ENCODE assay signal across 25 cellular contexts in genomic region chr7:112994666-112995065, GRCh38.
DNase-seq lines count a peak whose midpoint lies in the region; ATAC-seq and TF ChIP-seq lines count a peak whose summit lies in the region.
"Had no signal": no experiment of that assay in that cellular context is flagged by ENCODE, and none has a peak within 500 bp of the region (broad histone marks: within the 10 kb centered on the region; RNA-seq: fewer than 3 reads in every experiment).

No MANE protein-coding gene starts in this region.

- 58% methylated on average over 3 of the region's 3 CpGs for WGBS in mammary epithelial cell (ENCODE audit: low coverage, missing lambda C conversion rate)

- H3K4me2 ChIP-seq in mammary epithelial cell (ENCODE audit: insufficient read depth, low read depth, low read length) (peak overlapping the region; percentile 65), skeletal muscle satellite cell (ENCODE audit: low read length) (peak overlapping the region; percentile 78), PC-3 (ENCODE audit: low read length) (no peak overlapping the region)
- H3K4me2 ChIP-seq: KMS-11, neural progenitor cell had no signal

- no peak for TF ChIP-seq POLR2A in breast epithelium (IDR thresholded peaks at IDR 0.05)

- ATAC-seq in PC-3 (no peak), GM21737 (IDR thresholded peaks at IDR 0.05; ENCODE audit: unreplicated experiment) (no peak)
- ATAC-seq: activated CD4-positive, CD25-positive, alpha-beta regulatory T cell treated with anti-CD3 and anti-CD28 coated beads, Interleukin-2, amount 50 U/mL, for 24 hours; activated T-cell treated with anti-CD3 and anti-CD28 coated beads, Interleukin-2, amount 50 U/mL, for 4 hours; left lung had no signal

- in situ Hi-C loops in mammary epithelial cell (cut with MboI; ENCODE audit: low sequenced_read_pairs in 2 of 2), result no loop called here

- DNase-seq in mammary epithelial cell, result peak; percentile 55
- DNase-seq in breast epithelium (ENCODE audit: low spot score in 2 of 2), result no peak
- DNase-seq in SJSA1 (ENCODE audit: low read depth in 1 of 2, low spot score in 2 of 2), result peak in 1 of 2 experiments; percentile 32
- DNase-seq in fibroblast of pulmonary artery (ENCODE audit: low read depth), result peak; percentile 39
- DNase-seq in PC-3, result no peak
- DNase-seq in stimulated activated CD4-positive, alpha-beta T cell treated with anti-CD3 and anti-CD28 coated beads, Interleukin-12 subunit alpha, Interleukin-12 subunit beta, amount 100 ng/mL, for 4 hours, result no peak
- DNase-seq: activated naive CD4-positive, alpha-beta T cell treated with Interleukin-2 at 50 U/mL for 16 hours; activated T-cell treated with anti-CD3 and anti-CD28 coated beads, Interleukin-2, amount 50 U/mL, for 4 hours; C1 segment of cervical spinal cord; effector CD4-positive, alpha-beta T cell; esophagus squamous epithelium; head of caudate nucleus; left lung; NCI-H1092; NCI-H2029; NCI-H82; spleen; T-helper 9 cell; uterus had no signal

- BruUV-seq in mammary epithelial cell (replicated peaks; lab: Mats Ljungman, UMichigan) (no TSS peak), PC-3 (replicated peaks; lab: Mats Ljungman, UMichigan) (no TSS peak)

- no peaks in the 10 kb centered on the region for H4K20me1 ChIP-seq in mammary epithelial cell (ENCODE audit: insufficient read depth, low read length)
- H4K20me1 ChIP-seq in PC-3 (ENCODE audit: low read length), result no peaks in the 10 kb centered on the region

- dilution Hi-C loops in mammary epithelial cell (cut with HindIII; ENCODE audit: low sequenced_read_pairs), result no loop called here

- no peaks in the 10 kb centered on the region for H3K79me2 ChIP-seq in mammary epithelial cell (ENCODE audit: insufficient read depth, low read length)
- H3K79me2 ChIP-seq in PC-3 (ENCODE audit: low read length), result no peaks in the 10 kb centered on the region

- H2AFZ ChIP-seq in mammary epithelial cell (ENCODE audit: low read depth, low read length) (no peak overlapping the region), PC-3 (ENCODE audit: low read length) (no peak overlapping the region)

- TF ChIP-seq CTCF in mammary epithelial cell (conservative IDR thresholded peaks at IDR 0.05 in 1 of 2, IDR thresholded peaks at IDR 0.05 in 1 of 2; ENCODE audit: extremely low read depth in 1 of 2, insufficient read depth in 1 of 2, low read depth in 1 of 2, low read length in 2 of 2) (no peak), breast epithelium (IDR thresholded peaks at IDR 0.05) (no peak), fibroblast of pulmonary artery (IDR thresholded peaks at IDR 0.05; ENCODE audit: low read length, missing control alignments) (no peak), PC-3 (conservative IDR thresholded peaks at IDR 0.05; ENCODE audit: low read depth, low read length) (no peak)

- H3K9me3 ChIP-seq in mammary epithelial cell (replicated peaks; ENCODE audit: insufficient read depth, low read length), result no peaks in the 10 kb centered on the region
- H3K9me3 ChIP-seq in breast epithelium, result no peaks in the 10 kb centered on the region
- H3K9me3 ChIP-seq in SJSA1 (replicated peaks), result no peaks in the 10 kb centered on the region
- H3K9me3 ChIP-seq in skeletal muscle satellite cell (replicated peaks; ENCODE audit: low read length), result no peaks in the 10 kb centered on the region
- no peaks in the 10 kb centered on the region for H3K9me3 ChIP-seq in PC-3 (ENCODE audit: low read length)
- H3K9me3 ChIP-seq: esophagus squamous epithelium, left lung, spleen, uterus had no signal

- H3K4me1 ChIP-seq in mammary epithelial cell (ENCODE audit: insufficient read depth, low read length) (peaks cover 23% of the 10 kb centered on the region), breast epithelium (no peaks in the 10 kb centered on the region), SJSA1 (replicated peaks) (peaks cover 43% of the 10 kb centered on the region), skeletal muscle satellite cell (ENCODE audit: control insufficient read depth, insufficient read depth, low read length) (peaks cover 49% of the 10 kb centered on the region), PC-3 (ENCODE audit: insufficient read depth, low read length) (peaks cover 6% of the 10 kb centered on the region; the same call in 1 of the 2 replicates)
- H3K4me1 ChIP-seq: esophagus squamous epithelium, left lung, neural progenitor cell, spleen, uterus had no signal

- CTCF ChIA-PET in mammary epithelial cell (lab: Charles Lee; ENCODE audit: low non-redundant PET), result no interaction called here
- CTCF ChIA-PET in PC-3 (lab: Charles Lee), result no interaction called here

- H3K27me3 ChIP-seq in mammary epithelial cell (ENCODE audit: insufficient read depth, low read length) (no peaks in the 10 kb centered on the region), breast epithelium (no peaks in the 10 kb centered on the region), SJSA1 (replicated peaks) (no peaks in the 10 kb centered on the region), skeletal muscle satellite cell (ENCODE audit: control insufficient read depth, insufficient read depth, low read length) (no peaks in the 10 kb centered on the region), PC-3 (ENCODE audit: low read length) (no peaks in the 10 kb centered on the region)
- H3K27me3 ChIP-seq: esophagus squamous epithelium, left lung, neural progenitor cell, spleen, uterus had no signal

- H3K4me3 ChIP-seq in mammary epithelial cell (replicated peaks in 1 of 3; ENCODE audit: insufficient read depth in 1 of 3, low read depth in 2 of 3, low read length in 3 of 3), result no peak overlapping the region
- H3K4me3 ChIP-seq in breast epithelium, result no peak overlapping the region
- peak overlapping the region; percentile 24 for H3K4me3 ChIP-seq in SJSA1
- H3K4me3 ChIP-seq in fibroblast of pulmonary artery (replicated peaks; ENCODE audit: low read depth, low read length), result no peak overlapping the region
- H3K4me3 ChIP-seq in skeletal muscle satellite cell (ENCODE audit: low read length), result peak overlapping the region; percentile 63
- H3K4me3 ChIP-seq in PC-3 (ENCODE audit: low read length), result no peak overlapping the region
- H3K4me3 ChIP-seq: esophagus squamous epithelium, left lung, neural progenitor cell, spleen, uterus had no signal

- no peaks in the 10 kb centered on the region for H3K9me2 ChIP-seq in PC-3 (replicated peaks; ENCODE audit: low read length)

- H3K9ac ChIP-seq in mammary epithelial cell (ENCODE audit: insufficient read depth, low read length) (no peak overlapping the region), skeletal muscle satellite cell (ENCODE audit: low read depth, low read length) (peak overlapping the region; percentile 77), PC-3 (ENCODE audit: low read length) (no peak overlapping the region)
- H3K9ac ChIP-seq: KMS-11, neural progenitor cell had no signal

- H3K27ac ChIP-seq in mammary epithelial cell (ENCODE audit: insufficient read depth, low read depth, low read length) (peak overlapping the region; percentile 81), breast epithelium (no peak overlapping the region), SJSA1 (peak overlapping the region; percentile 89), PC-3 (ENCODE audit: low read length) (no peak overlapping the region)
- H3K27ac ChIP-seq: 22Rv1, esophagus squamous epithelium, KMS-11, left lung, neural progenitor cell, spleen, uterus had no signal

- POLR2A ChIA-PET in PC-3 (lab: Charles Lee; ENCODE audit: unreplicated experiment), result no interaction called here

- H3K36me3 ChIP-seq in mammary epithelial cell (ENCODE audit: insufficient read depth, low read length) (no peaks in the 10 kb centered on the region), breast epithelium (no peaks in the 10 kb centered on the region), SJSA1 (no peaks in the 10 kb centered on the region), skeletal muscle satellite cell (ENCODE audit: insufficient read depth, low read length) (no peaks in the 10 kb centered on the region), PC-3 (ENCODE audit: low read depth, low read length) (no peaks in the 10 kb centered on the region)
- H3K36me3 ChIP-seq: esophagus squamous epithelium, left lung, neural progenitor cell, spleen, uterus had no signal

- H3F3A ChIP-seq in PC-3 (ENCODE audit: low read length, unreplicated experiment), result no peaks in the 10 kb centered on the region

- intact Hi-C loops in mammary epithelial cell (cut with micrococcal nuclease), result no loop called here
- intact Hi-C loops in breast epithelium (cut with DNase I; ENCODE audit: low total_unique reads), result no loop called here
- intact Hi-C loops in PC-3 (cut with micrococcal nuclease), result no loop called here

Comparison
In these comparisons a context has a peak if more than half of its experiments do, and no peak if none do; other contexts are left out.
1. DNase-seq: peak in mammary epithelial cell (single experiment) and fibroblast of pulmonary artery (single experiment); none in breast epithelium (0 of 2), PC-3 (single experiment) and stimulated activated CD4-positive, alpha-beta T cell treated with anti-CD3 and anti-CD28 coated beads, Interleukin-12 subunit alpha, Interleukin-12 subunit beta, amount 100 ng/mL, for 4 hours (single experiment).
2. H3K27ac ChIP-seq: peak in mammary epithelial cell (single experiment) and SJSA1 (single experiment); none in breast epithelium (0 of 2) and PC-3 (single experiment).
3. H3K4me3 ChIP-seq: peak in SJSA1 (single experiment) and skeletal muscle satellite cell (single experiment); none in mammary epithelial cell (0 of 3), breast epithelium (0 of 3), fibroblast of pulmonary artery (single experiment) and PC-3 (single experiment).